Comparison of ENCODE assay signal across 9 cellular contexts in the genomic region with DNA sequence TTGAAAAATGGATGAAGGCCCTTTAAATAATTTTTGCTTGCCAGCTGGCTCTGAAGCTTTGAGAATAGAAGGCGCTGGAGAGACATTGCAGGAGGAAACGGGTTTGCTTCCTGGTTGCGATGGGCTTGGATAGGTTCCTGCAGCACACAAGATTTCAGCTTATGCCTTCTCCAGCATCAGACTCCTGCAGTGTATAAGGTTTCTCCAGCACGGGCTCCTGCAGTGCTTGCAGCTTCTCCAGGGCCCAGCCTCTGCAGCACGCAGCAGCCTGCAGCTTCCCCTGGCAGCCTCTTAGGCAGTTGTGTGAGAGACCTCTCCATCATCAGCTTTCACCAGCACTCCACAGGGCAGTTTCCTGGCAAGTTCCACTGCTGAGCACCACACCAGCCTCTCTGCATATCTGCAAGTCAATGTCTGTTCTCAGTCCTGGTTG.
DNase-seq lines count a peak whose midpoint lies in the region; ATAC-seq and TF ChIP-seq lines count a peak whose summit lies in the region.
"Had no signal": no experiment of that assay in that cellular context is flagged by ENCODE, and none has a peak within 500 bp of the region (broad histone marks: within the 10 kb centered on the region; RNA-seq: fewer than 3 reads in every experiment).

No MANE protein-coding gene starts in this region.

- POLR2A ChIA-PET in CD4-positive, alpha-beta T cell (lab: Charles Lee): no interaction called here

- H3K4me1 Mint-ChIP-seq in CD4-positive, alpha-beta T cell (ENCODE audit: low read depth): peaks cover 4% of the 10 kb centered on the region

- no peak overlapping the region for H3K27ac ChIP-seq in thoracic aorta
- no peak overlapping the region for H3K27ac ChIP-seq in CD4-positive, alpha-beta T cell (ENCODE audit: low read depth, low read length)

- intact Hi-C loops in CD4-positive, alpha-beta T cell (cut with DNase I, micrococcal nuclease): no loop called here

- peak overlapping the region; percentile 22 for H3K4me3 ChIP-seq in thoracic aorta

- DNase-seq in NCI-H1417 (lab: John Stamatoyannopoulos, UW) (peak in 2 of 3 experiments; percentile 42 to 52), NCI-H1417 treated with DMSO at 0.1 percent for 48 hours (lab: John Stamatoyannopoulos, UW) (no peak), astrocyte of the hippocampus (ENCODE audit: low read depth, low spot score) (peak; percentile 19), iPS-NIHi7 (ENCODE audit: extremely low spot score) (peak; percentile 52), thoracic aorta (ENCODE audit: low spot score) (no peak), KG1 (lab: John Stamatoyannopoulos, UW) (no peak)
- no peak for DNase-seq in CD4-positive, alpha-beta T cell
- DNase-seq: NCI-H1048 had no signal

- no peaks in the 10 kb centered on the region for H3K27me3 Mint-ChIP-seq in CD4-positive, alpha-beta T cell

- CTCF ChIA-PET in CD4-positive, alpha-beta T cell (lab: Charles Lee): no interaction called here

- ATAC-seq in thoracic aorta (ENCODE audit: insufficient number of reproducible peaks, low FRiP score, low read depth) (no peak), GM19467 (IDR thresholded peaks at IDR 0.05; ENCODE audit: unreplicated experiment) (no peak)
- ATAC-seq in CD4-positive, alpha-beta T cell (ENCODE audit: poor library complexity): no peak

- no peak overlapping the region for H3K4me3 Mint-ChIP-seq in CD4-positive, alpha-beta T cell

- H3K36me3 ChIP-seq in thoracic aorta: no peaks in the 10 kb centered on the region

- TF ChIP-seq CTCF in thoracic aorta (IDR thresholded peaks at IDR 0.05): no peak
- TF ChIP-seq CTCF in CD4-positive, alpha-beta T cell (IDR thresholded peaks at IDR 0.05): no peak

- no peaks in the 10 kb centered on the region for H3K9me3 ChIP-seq in thoracic aorta
- no peaks in the 10 kb centered on the region for H3K9me3 ChIP-seq in CD4-positive, alpha-beta T cell (ENCODE audit: control insufficient read depth, low read length)

- no peak overlapping the region for H3K27ac Mint-ChIP-seq in CD4-positive, alpha-beta T cell

- H3K9me3 Mint-ChIP-seq in CD4-positive, alpha-beta T cell: no peaks in the 10 kb centered on the region

- H3K36me3 Mint-ChIP-seq in CD4-positive, alpha-beta T cell (ENCODE audit: low read depth): no peaks in the 10 kb centered on the region

- H3K4me1 ChIP-seq in thoracic aorta (ENCODE audit: control insufficient read depth in 1 of 2, low read depth in 2 of 2): peaks cover 0 to 13% of the 10 kb centered on the region in 2 donors

- no peaks in the 10 kb centered on the region for H3K27me3 ChIP-seq in thoracic aorta (replicated peaks; ENCODE audit: insufficient read depth)
- no peaks in the 10 kb centered on the region for H3K27me3 ChIP-seq in CD4-positive, alpha-beta T cell (ENCODE audit: control insufficient read depth, insufficient read depth, low read length)

Comparison
In these comparisons a context has a peak if more than half of its experiments do, and no peak if none do; other contexts are left out.
1. DNase-seq: peak in NCI-H1417 (2 of 3), astrocyte of the hippocampus (single experiment) and iPS-NIHi7 (single experiment); none in NCI-H1417 treated with DMSO at 0.1 percent for 48 hours (single experiment), thoracic aorta (single experiment), KG1 (single experiment) and CD4-positive, alpha-beta T cell (0 of 10).